ENCODE assay signal across 17 cellular contexts in genomic region chr10:95697429-95697828, GRCh38.
DNase-seq lines count a peak whose midpoint lies in the region; ATAC-seq lines count a peak whose summit lies in the region.
"Had no signal": no experiment of that assay in that cellular context is flagged by ENCODE, and none has a peak within 500 bp of the region (broad histone marks: within the 10 kb centered on the region; RNA-seq: fewer than 3 reads in every experiment).

No MANE protein-coding gene starts in this region.

- H3K36me3 Mint-ChIP-seq in stimulated activated memory B cell treated with anti-CD40 and anti-IgM and Interleukin-4, amounts not matched to agents 10 μg/mL and 1 μg/mL and 100 μg/mL, for 72 hours = peaks cover 17% of the 10 kb centered on the region

- peak overlapping the region; percentile 3 for H3K4me3 Mint-ChIP-seq in stimulated activated memory B cell treated with anti-CD40 and anti-IgM and Interleukin-4, amounts not matched to agents 10 μg/mL and 1 μg/mL and 100 μg/mL, for 72 hours

- DNase-seq in UCSD-AML1 (lab: John Stamatoyannopoulos, UW; ENCODE audit: unreplicated experiment) = peak; percentile 17
- no peak for DNase-seq in GF-D8 (lab: John Stamatoyannopoulos, UW)
- DNase-seq in DMS53 treated with DMSO at 0.1 percent for 48 hours (lab: John Stamatoyannopoulos, UW; ENCODE audit: unreplicated experiment) = no peak
- no peak for DNase-seq in stimulated activated CD8-positive, alpha-beta memory T cell treated with anti-CD3 and anti-CD28 coated beads, Interleukin-4, amount 100 ng/mL, for 48 hours
- DNase-seq: activated effector memory CD4-positive, alpha-beta T cell treated with anti-CD3 and anti-CD28 coated beads, Interleukin-2, amount 50 U/mL, for 16 hours; dermis blood vessel endothelial cell; esophagus squamous epithelium; IMR-90; left colon; NCI-H2227 treated with DMSO at 0.1 percent for 48 hours; psoas muscle; SK-N-SH; stimulated activated CD4-positive, alpha-beta T cell treated with anti-CD3 and anti-CD28 coated beads, Interleukin-15, amount 100 ng/mL, for 24 hours had no signal

- peaks cover 41% of the 10 kb centered on the region for H3K4me1 Mint-ChIP-seq in stimulated activated memory B cell treated with anti-CD40 and anti-IgM and Interleukin-4, amounts not matched to agents 10 μg/mL and 1 μg/mL and 100 μg/mL, for 72 hours

- H3K27ac Mint-ChIP-seq in stimulated activated memory B cell treated with anti-CD40 and anti-IgM and Interleukin-4, amounts not matched to agents 10 μg/mL and 1 μg/mL and 100 μg/mL, for 72 hours = peak overlapping the region; percentile 77

- peaks cover 7% of the 10 kb centered on the region for H3K9me3 Mint-ChIP-seq in stimulated activated memory B cell treated with anti-CD40 and anti-IgM and Interleukin-4, amounts not matched to agents 10 μg/mL and 1 μg/mL and 100 μg/mL, for 72 hours

- ATAC-seq in GM18867 (IDR thresholded peaks at IDR 0.05; ENCODE audit: unreplicated experiment) (peak; percentile 20), HG03565 (IDR thresholded peaks at IDR 0.05; ENCODE audit: unreplicated experiment) (peak; percentile 21)
- peak; percentile 66 for ATAC-seq in stimulated activated memory B cell treated with anti-CD40 and anti-IgM and Interleukin-4, amounts not matched to agents 10 μg/mL and 1 μg/mL and 100 μg/mL, for 72 hours
- ATAC-seq: body of pancreas, left colon, psoas muscle had no signal

- H3K27me3 Mint-ChIP-seq in stimulated activated memory B cell treated with anti-CD40 and anti-IgM and Interleukin-4, amounts not matched to agents 10 μg/mL and 1 μg/mL and 100 μg/mL, for 72 hours = no peaks in the 10 kb centered on the region
